Comparison of ENCODE assay signal across 18 cellular contexts in the genomic region with DNA sequence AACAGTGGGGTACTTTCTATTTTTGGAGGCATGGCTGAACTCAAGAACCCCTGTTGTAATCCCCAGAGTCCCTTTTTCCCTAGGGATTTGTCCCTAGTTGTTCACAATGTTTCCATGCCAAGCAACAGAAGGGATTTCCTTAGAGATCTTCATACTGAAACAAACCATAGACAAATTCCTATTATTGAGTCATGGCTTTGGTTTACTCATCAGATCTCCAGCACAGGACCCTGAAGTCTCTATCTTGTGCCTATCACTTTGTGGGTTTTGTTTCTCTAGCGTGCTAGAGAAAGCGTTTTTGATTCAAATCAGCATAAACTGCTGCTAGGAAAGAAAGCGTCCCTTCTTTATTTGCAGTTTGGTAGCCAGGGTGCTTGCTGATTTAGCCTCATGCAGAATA.
DNase-seq lines count a peak whose midpoint lies in the region; ATAC-seq, FAIRE-seq and TF ChIP-seq lines count a peak whose summit lies in the region.
"Had no signal": no experiment of that assay in that cellular context is flagged by ENCODE, and none has a peak within 500 bp of the region (broad histone marks: within the 10 kb centered on the region; RNA-seq: fewer than 3 reads in every experiment).

No MANE protein-coding gene starts in this region.

- H3K4me1 ChIP-seq in heart left ventricle (peaks cover 0 to 40% (median 15%) of the 10 kb centered on the region in 12 donors), right cardiac atrium (ENCODE audit: control insufficient read depth, insufficient read depth, low read length) (peaks cover 9% of the 10 kb centered on the region), hepatocyte (ENCODE audit: insufficient read depth) (peaks cover 9% of the 10 kb centered on the region), uterus (peaks cover 0 to 6% of the 10 kb centered on the region in 2 donors)
- H3K4me1 ChIP-seq: suprapubic skin had no signal

- H3K27me3 ChIP-seq in heart left ventricle (no peaks in the 10 kb centered on the region), right cardiac atrium (ENCODE audit: control insufficient read depth, insufficient read depth) (no peaks in the 10 kb centered on the region), hepatocyte (no peaks in the 10 kb centered on the region), uterus (no peaks in the 10 kb centered on the region)
- H3K27me3 ChIP-seq: MG63, suprapubic skin had no signal

- H3K9me2 ChIP-seq in hepatocyte (replicated peaks; ENCODE audit: insufficient read depth) = no peaks in the 10 kb centered on the region

- H3K36me3 ChIP-seq in heart left ventricle (no peaks in the 10 kb centered on the region), hepatocyte (replicated peaks; ENCODE audit: insufficient read depth, low read depth) (no peaks in the 10 kb centered on the region), uterus (no peaks in the 10 kb centered on the region)
- H3K36me3 ChIP-seq: MG63, suprapubic skin had no signal

- H3K27ac ChIP-seq in heart left ventricle (peak overlapping the region in 9 of 12 donors; percentile 26 to 88 (median 65)), right cardiac atrium (ENCODE audit: low read length) (no peak overlapping the region), hepatocyte (peak overlapping the region; percentile 15), uterus (peak overlapping the region; percentile 62 to 79)
- H3K27ac ChIP-seq: suprapubic skin had no signal

- no peak overlapping the region for H2AFZ ChIP-seq in hepatocyte

- 70 to 81% (median 75%) methylated on average over 3 of the region's 3 CpGs for WGBS in heart left ventricle, 4 donors
- 67% methylated on average over 3 of the region's 3 CpGs for WGBS in right cardiac atrium
- 70% methylated on average over 3 of the region's 3 CpGs for WGBS in hepatocyte (ENCODE audit: low lambda C conversion rate, missing lambda C conversion rate)

- H3K79me2 ChIP-seq in hepatocyte = no peaks in the 10 kb centered on the region

- H3K4me3 ChIP-seq in heart left ventricle (no peak overlapping the region), right cardiac atrium (ENCODE audit: low read length) (no peak overlapping the region), hepatocyte (no peak overlapping the region), uterus (no peak overlapping the region)
- H3K4me3 ChIP-seq: coronary artery, MG63, suprapubic skin had no signal

- H3K9me3 ChIP-seq in heart left ventricle = peaks cover 0 to 17% (median 3%) of the 10 kb centered on the region in 12 donors
- H3K9me3 ChIP-seq in right cardiac atrium (ENCODE audit: control insufficient read depth, low read length) = peaks cover 2% of the 10 kb centered on the region
- H3K9me3 ChIP-seq in hepatocyte (ENCODE audit: low read depth) = no peaks in the 10 kb centered on the region
- no peaks in the 10 kb centered on the region for H3K9me3 ChIP-seq in uterus
- H3K9me3 ChIP-seq: suprapubic skin had no signal

- TF ChIP-seq POLR2A in heart left ventricle (IDR thresholded peaks at IDR 0.05) = no peak
- no peak for TF ChIP-seq POLR2A in uterus (IDR thresholded peaks at IDR 0.05)

- no peak overlapping the region for H3K4me2 ChIP-seq in hepatocyte

- no peak for FAIRE-seq in D721Med (lab: Jason Lieb, UNC)

- ATAC-seq in heart left ventricle (no peak), right cardiac atrium (no peak)
- ATAC-seq: T-helper 17 cell had no signal

- no peaks in the 10 kb centered on the region for H4K20me1 ChIP-seq in hepatocyte (ENCODE audit: insufficient read depth, poor library complexity, severe bottlenecking)

- intact Hi-C loops in heart left ventricle (cut with DNase I) = loop anchor here in 2 of 10 donors (5.0 to 10.0 kb wide), 2 partner anchors 40 to 142 kb away; no protein-coding TSS in a partner anchor
- intact Hi-C loops in right cardiac atrium (cut with DNase I) = no loop called here
- intact Hi-C loops in uterus (cut with DNase I; ENCODE audit: low total_unique reads) = no loop called here

- TF ChIP-seq CTCF in heart left ventricle (IDR thresholded peaks at IDR 0.05) (no peak), hepatocyte (IDR thresholded peaks at IDR 0.05; ENCODE audit: poor library complexity) (no peak), uterus (IDR thresholded peaks at IDR 0.05) (no peak), D721Med (IDR thresholded peaks at IDR 0.05; ENCODE audit: insufficient read depth, missing control alignments) (no peak)

- DNase-seq in heart left ventricle (no peak), right cardiac atrium (no peak), amniotic epithelial cell (ENCODE audit: low read depth) (peak; percentile 95), hepatocyte (ENCODE audit: low spot score) (no peak), uterus (no peak), D721Med (ENCODE audit: insufficient read length, low spot score) (no peak), COR-L47 (lab: John Stamatoyannopoulos, UW) (no peak)
- DNase-seq in stimulated activated naive CD4-positive, alpha-beta T cell (lab: John Stamatoyannopoulos, UW) = no peak
- DNase-seq: 8988T; activated CD4-positive, alpha-beta T cell treated with anti-CD3 and anti-CD28 coated beads, Interleukin-2, amount 10 ng/mL, durations not matched to agents 7 days and 5 days; activated effector memory CD4-positive, alpha-beta T cell treated with Interleukin-2 at 50 U/mL for 16 hours; DMS79 treated with DMSO at 0.1 percent for 48 hours; mammary epithelial cell; NCI-H2227 treated with DMSO at 0.1 percent for 48 hours; T-helper 17 cell had no signal
